33 cellular contexts compared by ENCODE assay signal in the genomic region with DNA sequence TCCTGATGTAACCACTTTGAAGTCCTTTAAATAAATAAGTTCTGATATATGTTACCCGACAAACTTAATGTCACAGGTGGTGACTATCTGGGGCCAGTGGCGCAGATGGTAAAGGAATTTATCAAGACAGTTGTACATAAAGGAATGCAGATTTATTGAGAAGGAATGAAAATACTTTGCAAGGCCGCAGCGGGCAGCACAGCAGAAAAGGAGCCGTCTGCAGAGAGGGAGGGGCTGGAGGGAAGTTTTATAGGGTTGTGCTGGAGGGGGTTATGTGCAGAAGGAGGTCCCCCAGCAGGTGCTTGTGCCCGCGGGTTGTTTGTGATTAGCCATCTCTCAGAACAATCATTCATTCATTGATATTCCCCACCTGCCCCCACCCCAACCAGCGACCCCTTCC. TPM values are rescaled to one million over a fixed set of nuclear protein-coding genes. Genes with fewer than 3 reads are reported as not detected.
"Had no signal": no experiment of that assay in that cellular context is flagged by ENCODE, and none has a peak within 500 bp of the region (broad histone marks: within the 10 kb centered on the region; RNA-seq: fewer than 3 reads in every experiment).

No MANE protein-coding gene starts in this region.

- H3K27ac Mint-ChIP-seq: activated naive CD4-positive, alpha-beta T cell treated with anti-CD3 and anti-CD28 coated beads, Interleukin-2, amount 10 ng/mL, durations not matched to agents 7 days and 5 days; activated naive CD8-positive, alpha-beta T cell treated with anti-CD3 and anti-CD28 coated beads, Interleukin-2, amount 10 ng/mL, durations not matched to agents 7 days and 5 days; activated T-cell treated with anti-CD3 and anti-CD28 coated beads, Interleukin-2, amount 50 U/mL, for 24 hours; stimulated activated naive B cell treated with anti-CD40 and anti-IgM and Interleukin-4, amounts not matched to agents 10 μg/mL and 1 μg/mL and 100 μg/mL, for 72 hours; T-helper 1 cell treated with Interleukin-12 subunit alpha and Interleukin-12 subunit beta and Interleukin-4 antibody, amounts not matched to agents 30 μg/mL and 1 μg/mL, for 36 hours had no signal

- H3K4me1 ChIP-seq: ascending aorta, foreskin keratinocyte, heart right ventricle, left lung, lower lobe of right lung, pancreas, psoas muscle, stomach, tibial artery had no signal

- H3K4me3 Mint-ChIP-seq: activated naive CD4-positive, alpha-beta T cell treated with anti-CD3 and anti-CD28 coated beads, Interleukin-2, amount 10 ng/mL, durations not matched to agents 7 days and 5 days; activated naive CD8-positive, alpha-beta T cell treated with anti-CD3 and anti-CD28 coated beads, Interleukin-2, amount 10 ng/mL, durations not matched to agents 7 days and 5 days; activated T-cell treated with anti-CD3 and anti-CD28 coated beads, Interleukin-2, amount 50 U/mL, for 24 hours; brain; nephron progenitor cell; stimulated activated naive B cell treated with anti-CD40 and anti-IgM and Interleukin-4, amounts not matched to agents 10 μg/mL and 1 μg/mL and 100 μg/mL, for 72 hours; T-helper 1 cell treated with Interleukin-12 subunit alpha and Interleukin-12 subunit beta and Interleukin-4 antibody, amounts not matched to agents 30 μg/mL and 1 μg/mL, for 36 hours had no signal

- H3K27me3 Mint-ChIP-seq: activated naive CD8-positive, alpha-beta T cell treated with anti-CD3 and anti-CD28 coated beads, Interleukin-2, amount 10 ng/mL, durations not matched to agents 7 days and 5 days; brain had no signal

- H3K27me3 ChIP-seq: ascending aorta, foreskin keratinocyte, heart right ventricle, left lung, pancreas, stomach, tibial artery had no signal

- H3K4me3 ChIP-seq: ascending aorta, heart right ventricle, left lung, lower lobe of right lung, mucosa of descending colon, pancreas, psoas muscle, stomach, tibial artery had no signal

- ATAC-seq: esophagus mucosa; foreskin keratinocyte; heart right ventricle; left lung; lower lobe of right lung; mucosa of descending colon; pancreas; psoas muscle; stimulated activated naive B cell treated with anti-CD40 and anti-IgM and Interleukin-4, amounts not matched to agents 10 μg/mL and 1 μg/mL and 100 μg/mL, for 72 hours had no signal

- H3K9me3 Mint-ChIP-seq: activated naive CD4-positive, alpha-beta T cell treated with anti-CD3 and anti-CD28 coated beads, Interleukin-2, amount 10 ng/mL, durations not matched to agents 7 days and 5 days; activated naive CD8-positive, alpha-beta T cell treated with anti-CD3 and anti-CD28 coated beads, Interleukin-2, amount 10 ng/mL, durations not matched to agents 7 days and 5 days; activated T-cell treated with anti-CD3 and anti-CD28 coated beads, Interleukin-2, amount 50 U/mL, for 24 hours; stimulated activated naive B cell treated with anti-CD40 and anti-IgM and Interleukin-4, amounts not matched to agents 10 μg/mL and 1 μg/mL and 100 μg/mL, for 72 hours; T-helper 1 cell treated with Interleukin-12 subunit alpha and Interleukin-12 subunit beta and Interleukin-4 antibody, amounts not matched to agents 30 μg/mL and 1 μg/mL, for 36 hours had no signal

- H3K36me3 ChIP-seq: heart right ventricle, left lung, lower lobe of right lung, pancreas, stomach, tibial artery had no signal

- DNase-seq: activated CD4-positive, alpha-beta T cell treated with anti-CD3 and anti-CD28 coated beads for 48 hours; activated CD4-positive, alpha-beta T cell treated with anti-CD3 and anti-CD28 coated beads, Interleukin-2, amount 50 U/mL, for 48 hours; activated CD8-positive, alpha-beta memory T cell treated with anti-CD3 and anti-CD28 coated beads, Interleukin-2, amount 50 U/mL, for 4 hours; activated gamma-delta T cell; activated naive CD4-positive, alpha-beta T cell treated with anti-CD3 and anti-CD28 coated beads, Interleukin-2, amount 10 ng/mL, durations not matched to agents 7 days and 5 days; activated naive CD8-positive, alpha-beta T cell treated with anti-CD3 and anti-CD28 coated beads, Interleukin-2, amount 10 ng/mL, durations not matched to agents 7 days and 5 days; activated T-cell treated with anti-CD3 and anti-CD28 coated beads, Interleukin-2, amount 50 U/mL, for 24 hours; central memory CD4-positive, alpha-beta T cell; foreskin keratinocyte; heart right ventricle; kidney glomerular epithelial cell; left lung; lower lobe of right lung; mesenchymal stem cell; mucosa of descending colon; nephron progenitor cell; nucleus accumbens; pancreas; psoas muscle; stimulated activated CD4-positive, alpha-beta T cell treated with anti-CD3 and anti-CD28 coated beads, Interleukin-15, amount 100 ng/mL, for 24 hours; stimulated activated CD4-positive, alpha-beta T cell treated with anti-CD3 and anti-CD28 coated beads, Interleukin-2, amount 100 ng/mL, for 24 hours; stimulated activated naive B cell treated with anti-CD40 and anti-IgM and Interleukin-4, amounts not matched to agents 10 μg/mL and 1 μg/mL and 100 μg/mL, for 72 hours; stomach; SW 1271; T-helper 9 cell; tibial artery had no signal

- H3K4me1 Mint-ChIP-seq: activated naive CD4-positive, alpha-beta T cell treated with anti-CD3 and anti-CD28 coated beads, Interleukin-2, amount 10 ng/mL, durations not matched to agents 7 days and 5 days; activated naive CD8-positive, alpha-beta T cell treated with anti-CD3 and anti-CD28 coated beads, Interleukin-2, amount 10 ng/mL, durations not matched to agents 7 days and 5 days; stimulated activated naive B cell treated with anti-CD40 and anti-IgM and Interleukin-4, amounts not matched to agents 10 μg/mL and 1 μg/mL and 100 μg/mL, for 72 hours had no signal

- H3K27ac ChIP-seq: ascending aorta, foreskin keratinocyte, heart right ventricle, left lung, lower lobe of right lung, pancreas, psoas muscle, stomach, tibial artery, VCaP had no signal

- H3K36me3 Mint-ChIP-seq: activated naive CD4-positive, alpha-beta T cell treated with anti-CD3 and anti-CD28 coated beads, Interleukin-2, amount 10 ng/mL, durations not matched to agents 7 days and 5 days; activated naive CD8-positive, alpha-beta T cell treated with anti-CD3 and anti-CD28 coated beads, Interleukin-2, amount 10 ng/mL, durations not matched to agents 7 days and 5 days; brain; stimulated activated naive B cell treated with anti-CD40 and anti-IgM and Interleukin-4, amounts not matched to agents 10 μg/mL and 1 μg/mL and 100 μg/mL, for 72 hours had no signal

- H3K9me3 ChIP-seq: ascending aorta, heart right ventricle, left lung, lower lobe of right lung, mucosa of descending colon, pancreas, psoas muscle, stomach, tibial artery had no signal

RNA-seq across cellular contexts. Expression of a gene that starts 17.4 kb away (rescaled TPM):
- total RNA-seq: activated naive CD8-positive, alpha-beta T cell treated with anti-CD3 and anti-CD28 coated beads, Interleukin-2, amount 10 ng/mL, durations not matched to agents 7 days and 5 days; ascending aorta; esophagus mucosa; foreskin keratinocyte; heart right ventricle; left lung; lower lobe of right lung; mucosa of descending colon; myocyte; psoas muscle; stomach; urinary bladder had no signal
- polyA plus RNA-seq: foreskin keratinocyte, psoas muscle had no signal

RNA-seq across cellular contexts. Expression of a gene that starts 43.2 kb away (rescaled TPM):
- total RNA-seq: activated naive CD8-positive, alpha-beta T cell treated with anti-CD3 and anti-CD28 coated beads, Interleukin-2, amount 10 ng/mL, durations not matched to agents 7 days and 5 days had no signal
